In the genomic region with DNA sequence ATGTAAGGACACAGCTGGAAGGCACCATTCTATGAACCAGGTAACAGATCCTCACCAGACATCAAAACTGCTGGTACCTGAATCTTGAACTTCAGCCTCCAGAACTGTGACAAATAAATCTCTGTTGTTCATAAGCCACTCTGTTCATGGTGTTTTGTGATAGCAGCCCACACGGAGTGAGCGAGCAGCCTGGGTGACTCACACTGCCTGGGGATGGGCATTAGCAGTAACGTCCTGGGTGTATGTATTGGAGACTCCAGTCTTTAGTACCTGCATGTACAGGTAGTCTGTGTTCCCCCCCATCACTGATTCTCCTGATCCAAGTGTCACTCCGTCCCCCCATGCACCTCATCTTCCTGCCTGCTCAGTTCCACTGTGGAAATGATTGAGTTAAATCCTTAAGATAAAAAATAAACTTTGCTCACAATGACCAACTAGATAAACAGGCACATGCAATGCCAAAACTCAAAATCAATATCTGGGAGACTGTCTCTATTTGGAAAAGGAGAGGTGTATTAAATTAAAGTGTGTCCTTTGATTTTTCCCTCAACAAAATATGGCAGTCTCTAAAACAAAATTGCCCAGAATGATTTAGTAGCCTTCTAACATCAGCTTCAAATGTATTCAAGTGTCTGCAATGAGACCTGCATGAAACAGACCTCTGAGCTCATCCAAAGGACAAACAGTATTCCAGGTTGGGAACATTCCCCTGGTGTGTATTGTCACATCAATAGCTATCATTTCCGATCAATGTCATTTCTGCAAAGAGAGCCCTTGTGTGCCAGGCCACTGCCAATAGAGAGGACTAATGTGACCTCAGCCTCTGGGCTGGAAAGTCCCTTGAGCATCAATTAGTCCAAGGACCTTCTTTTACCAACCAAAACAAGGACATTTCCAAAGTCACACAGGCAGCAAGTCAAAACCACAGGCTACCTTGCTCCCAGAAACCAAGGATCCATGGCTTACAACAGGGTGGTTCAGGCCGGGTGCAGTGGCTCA, we compare ENCODE assay signal across 33 cellular contexts. TPM values are rescaled to one million over a fixed set of nuclear protein-coding genes. Genes with fewer than 3 reads are reported as not detected.
DNase-seq lines count a peak whose midpoint lies in the region; ATAC-seq, FAIRE-seq and TF ChIP-seq lines count a peak whose summit lies in the region.
"Had no signal": no experiment of that assay in that cellular context is flagged by ENCODE, and none has a peak within 500 bp of the region (broad histone marks: within the 10 kb centered on the region; RNA-seq: fewer than 3 reads in every experiment).

No MANE protein-coding gene starts in this region.

- ATAC-seq in IMR-90 (ENCODE audit: low read depth) (peak; percentile 73), GM19035 (IDR thresholded peaks at IDR 0.05; ENCODE audit: unreplicated experiment) (no peak), T-helper 17 cell (no peak)
- ATAC-seq: activated CD4-positive, alpha-beta T cell treated with anti-CD3 and anti-CD28 coated beads for 36 hours; activated CD8-positive, alpha-beta T cell treated with anti-CD3 and anti-CD28 coated beads for 36 hours; activated T-helper 17 cell treated with anti-CD3 and anti-CD28 coated beads, Interleukin-2, amount 50 U/mL, for 72 hours; heart right ventricle; natural killer cell treated with Interleukin-12 subunit alpha and Interleukin-12 subunit beta and Interleukin-15 and Interleukin-18, amount 100 ng/mL, for 72 hours; PC-3; psoas muscle had no signal

- H3K23ac ChIP-seq in IMR-90 (ENCODE audit: low read depth, low read length): no peak overlapping the region

- CTCF ChIA-PET in IMR-90 (lab: Yijun Ruan, JAX): no interaction called here

- POLR2A ChIA-PET in IMR-90 (lab: Charles Lee; ENCODE audit: unreplicated experiment): no interaction called here

- peak overlapping the region; percentile 23; the same call in 1 of the 2 replicates for H2BK120ac ChIP-seq in IMR-90 (ENCODE audit: low read depth, low read length)

- no peak for TF ChIP-seq CTCF in IMR-90 (conservative IDR thresholded peaks at IDR 0.05; ENCODE audit: low read depth, low read length)
- TF ChIP-seq CTCF in fibroblast of villous mesenchyme (IDR thresholded peaks at IDR 0.05; ENCODE audit: insufficient read depth, low read depth, low read length): no peak

- no peak overlapping the region for H2AK9ac ChIP-seq in IMR-90 (replicated peaks; ENCODE audit: low read depth, low read length, poor library complexity)

- DNase-seq in IMR-90 (peak; percentile 65), amniotic epithelial cell (ENCODE audit: low read depth) (peak; percentile 54), fibroblast of villous mesenchyme (ENCODE audit: low read depth) (peak; percentile 21), urothelium cell line (ENCODE audit: low spot score) (peak; percentile 18), NCI-H524 (lab: John Stamatoyannopoulos, UW) (no peak), T-helper 17 cell (no peak)
- DNase-seq: activated CD4-positive, alpha-beta T cell treated with anti-CD3 and anti-CD28 coated beads for 36 hours; activated CD8-positive, alpha-beta memory T cell treated with anti-CD3 and anti-CD28 coated beads, Interleukin-2, amount 50 U/mL, for 48 hours; activated CD8-positive, alpha-beta T cell treated with anti-CD3 and anti-CD28 coated beads for 36 hours; activated naive CD4-positive, alpha-beta T cell treated with anti-CD3 and anti-CD28 coated beads, Interleukin-2, amount 10 ng/mL, durations not matched to agents 7 days and 5 days; amniotic stem cell; C1 segment of cervical spinal cord; GDM1; GOT3; heart right ventricle; NCI-H1092; NCI-H1694; NCI-H2171; NCI-H524 treated with DMSO at 0.1 percent for 48 hours; NK-92 treated with Interleukin-12 subunit alpha and Interleukin-12 subunit beta, amount 100 ng/mL, for 24 hours; occipital lobe; PC-3; psoas muscle; SHP77; sigmoid colon; stimulated activated CD4-positive, alpha-beta T cell treated with anti-CD3 and anti-CD28 coated beads, Interleukin-12 subunit alpha, Interleukin-12 subunit beta, amount 100 ng/mL, for 4 hours; stimulated activated CD4-positive, alpha-beta T cell treated with anti-CD3 and anti-CD28 coated beads, Interleukin-2, amount 100 ng/mL, for 48 hours had no signal

- H3K4me1 ChIP-seq in IMR-90 (ENCODE audit: control insufficient read depth, insufficient read depth, low read length): peaks cover 2% of the 10 kb centered on the region
- H3K4me1 ChIP-seq: heart right ventricle, psoas muscle, tibial nerve had no signal

- H3K27me3 ChIP-seq in IMR-90 (ENCODE audit: control insufficient read depth, insufficient read depth, low read length): no peaks in the 10 kb centered on the region
- H3K27me3 ChIP-seq: heart right ventricle, sigmoid colon, tibial nerve had no signal

- no peak overlapping the region for H2BK5ac ChIP-seq in IMR-90 (ENCODE audit: low read depth, low read length, poor library complexity, severe bottlenecking)

- intact Hi-C loops in IMR-90 (cut with micrococcal nuclease): no loop called here

- peak overlapping the region; percentile 41; the same call in 1 of the 2 replicates for H4K91ac ChIP-seq in IMR-90 (ENCODE audit: insufficient read depth, low read depth, low read length)

- no peak overlapping the region for H3K9ac ChIP-seq in IMR-90 (ENCODE audit: low read depth, low read length)

- in situ Hi-C loops in IMR-90 (cut with MboI; ENCODE audit: low sequenced_read_pairs): no loop called here

- no peak for FAIRE-seq in urothelium cell line (lab: Jason Lieb, UNC)
- FAIRE-seq: frontal cortex had no signal

- no peaks in the 10 kb centered on the region for H4K20me1 ChIP-seq in IMR-90 (ENCODE audit: insufficient read depth, low read length)

- H3K4me3 Mint-ChIP-seq in T-helper 17 cell: no peak overlapping the region
- H3K4me3 Mint-ChIP-seq: activated CD4-positive, alpha-beta T cell treated with anti-CD3 and anti-CD28 coated beads for 36 hours; activated CD8-positive, alpha-beta T cell treated with anti-CD3 and anti-CD28 coated beads for 36 hours; activated naive CD4-positive, alpha-beta T cell treated with anti-CD3 and anti-CD28 coated beads, Interleukin-2, amount 10 ng/mL, durations not matched to agents 7 days and 5 days; activated T-helper 17 cell treated with anti-CD3 and anti-CD28 coated beads, Interleukin-2, amount 50 U/mL, for 72 hours; natural killer cell treated with Interleukin-12 subunit alpha and Interleukin-12 subunit beta and Interleukin-15 and Interleukin-18, amount 100 ng/mL, for 72 hours had no signal

- no CpG with 5 or more reads among the region's 6 CpGs for WGBS in IMR-90 (ENCODE audit: extremely low coverage in 2 of 2, insufficient read length in 1 of 2), 2 experiments

- H3K9me3 ChIP-seq in IMR-90 (ENCODE audit: control insufficient read depth, insufficient read depth, low read length) (no peaks in the 10 kb centered on the region), T-helper 17 cell (ENCODE audit: control insufficient read depth, low read length, poor library complexity, severe bottlenecking) (no peaks in the 10 kb centered on the region)
- H3K9me3 ChIP-seq: heart right ventricle, psoas muscle, sigmoid colon, tibial nerve had no signal

- H4K8ac ChIP-seq in IMR-90 (ENCODE audit: low read depth in 2 of 2, low read length in 2 of 2): no peak overlapping the region

- peak overlapping the region; percentile 27; the same call in 1 of the 2 replicates for H2BK20ac ChIP-seq in IMR-90 (ENCODE audit: low read depth, low read length)

- H3K79me1 ChIP-seq in IMR-90 (ENCODE audit: low read depth in 1 of 2, low read length in 2 of 2): no peaks in the 10 kb centered on the region

- peaks cover 2% of the 10 kb centered on the region for H3K4me1 Mint-ChIP-seq in T-helper 17 cell
- H3K4me1 Mint-ChIP-seq: activated CD4-positive, alpha-beta T cell treated with anti-CD3 and anti-CD28 coated beads for 36 hours; activated naive CD4-positive, alpha-beta T cell treated with anti-CD3 and anti-CD28 coated beads, Interleukin-2, amount 10 ng/mL, durations not matched to agents 7 days and 5 days; activated T-helper 17 cell treated with anti-CD3 and anti-CD28 coated beads, Interleukin-2, amount 50 U/mL, for 72 hours had no signal

- H2AFZ ChIP-seq in IMR-90 (replicated peaks; ENCODE audit: low read length, poor library complexity): peak overlapping the region; percentile 66

- 0 out of 2 replicates have a peak overlapping the region, but pooled peaks have one; percentile 15 for H3K4ac ChIP-seq in IMR-90 (ENCODE audit: low read depth, low read length)

- no TSS peak for BruUV-seq in IMR-90 (replicated peaks; lab: Mats Ljungman, UMichigan)

- H3K56ac ChIP-seq in IMR-90 (ENCODE audit: extremely low read depth, insufficient read depth, low read length): no peak overlapping the region

- 0 out of 2 replicates have a peak overlapping the region, but pooled peaks have one; percentile 22 for H3K14ac ChIP-seq in IMR-90 (replicated peaks; ENCODE audit: low read depth, low read length)

- dilution Hi-C loops in IMR-90 (cut with HindIII; ENCODE audit: low sequenced_read_pairs, unreplicated experiment): no loop called here

- no peak overlapping the region for H3K27ac Mint-ChIP-seq in T-helper 17 cell
- H3K27ac Mint-ChIP-seq: activated CD4-positive, alpha-beta T cell treated with anti-CD3 and anti-CD28 coated beads for 36 hours; activated CD8-positive, alpha-beta T cell treated with anti-CD3 and anti-CD28 coated beads for 36 hours; activated naive CD4-positive, alpha-beta T cell treated with anti-CD3 and anti-CD28 coated beads, Interleukin-2, amount 10 ng/mL, durations not matched to agents 7 days and 5 days; activated T-helper 17 cell treated with anti-CD3 and anti-CD28 coated beads, Interleukin-2, amount 50 U/mL, for 72 hours; natural killer cell treated with Interleukin-12 subunit alpha and Interleukin-12 subunit beta and Interleukin-15 and Interleukin-18, amount 100 ng/mL, for 72 hours had no signal

- H3K36me3 ChIP-seq in IMR-90 (ENCODE audit: control insufficient read depth, insufficient read depth, low read length): no peaks in the 10 kb centered on the region
- H3K36me3 ChIP-seq: heart right ventricle, sigmoid colon, tibial nerve had no signal

- H4K5ac ChIP-seq in IMR-90 (ENCODE audit: low read depth, low read length): no peak overlapping the region

- H3K9me1 ChIP-seq in IMR-90 (ENCODE audit: insufficient read depth, low read length): peaks cover 3% of the 10 kb centered on the region

- peak overlapping the region; percentile 32; the same call in 1 of the 2 replicates for H2AK5ac ChIP-seq in IMR-90 (ENCODE audit: low read depth, low read length)

- no peak overlapping the region for H3K27ac ChIP-seq in IMR-90 (ENCODE audit: insufficient read depth, low read length)
- H3K27ac ChIP-seq: heart right ventricle, psoas muscle, sigmoid colon, tibial nerve, VCaP had no signal

- peak overlapping the region; percentile 34; the same call in 1 of the 2 replicates for H3K18ac ChIP-seq in IMR-90 (ENCODE audit: low read depth, low read length)

- H3K4me2 ChIP-seq in IMR-90 (ENCODE audit: low read depth, low read length): no peak overlapping the region

- peaks cover 53% of the 10 kb centered on the region for H3K27me3 Mint-ChIP-seq in T-helper 17 cell

- TF ChIP-seq POLR2A in IMR-90 (IDR thresholded peaks at IDR 0.05; ENCODE audit: low read depth, low read length): no peak

- H3K36me3 Mint-ChIP-seq in T-helper 17 cell (ENCODE audit: low read depth): no peaks in the 10 kb centered on the region
- H3K36me3 Mint-ChIP-seq: activated naive CD4-positive, alpha-beta T cell treated with anti-CD3 and anti-CD28 coated beads, Interleukin-2, amount 10 ng/mL, durations not matched to agents 7 days and 5 days; natural killer cell treated with Interleukin-12 subunit alpha and Interleukin-12 subunit beta and Interleukin-15 and Interleukin-18, amount 100 ng/mL, for 72 hours had no signal

- no peak for TF ChIP-seq RAD21 in IMR-90 (IDR thresholded peaks at IDR 0.05; ENCODE audit: low read length)

- H3K4me3 ChIP-seq in IMR-90 (ENCODE audit: insufficient read depth, low read depth, low read length): no peak overlapping the region
- no peak overlapping the region for H3K4me3 ChIP-seq in fibroblast of villous mesenchyme (ENCODE audit: low read depth, low read length)
- H3K4me3 ChIP-seq: heart right ventricle, psoas muscle, sigmoid colon, tibial nerve had no signal

- peak overlapping the region; percentile 55; the same call in 1 of the 3 replicates for H2BK15ac ChIP-seq in IMR-90 (ENCODE audit: low read depth, low read length)

RNA-seq across cellular contexts. Expression of gene VAT1L, which starts 12.2 kb away (rescaled TPM):
- total RNA-seq in IMR-90 (2012; rRNA removed) (18.1 and 18.5 TPM in 2 replicates), fibroblast of villous mesenchyme (37.6 and 59.3 TPM in 2 replicates), T-helper 17 cell (not detected)
- 14.1 and 15.4 TPM in 2 replicates for polyA plus RNA-seq in IMR-90 (2012; rRNA removed)
- polyA plus RNA-seq in IMR-90 (2012; cell fraction: cytosol; rRNA removed): 7.3 TPM in 2 replicates
- 2.4 and 9.5 TPM in 2 replicates for polyA plus RNA-seq in IMR-90 (2012; cell fraction: nucleus; rRNA removed; ENCODE audit: low replicate concordance)
- total RNA-seq: activated CD8-positive, alpha-beta T cell treated with anti-CD3 and anti-CD28 coated beads for 36 hours; activated T-helper 17 cell treated with anti-CD3 and anti-CD28 coated beads, Interleukin-2, amount 50 U/mL, for 72 hours had no signal

RNA-seq across cellular contexts. Expression of gene NUDT7, which starts 53.9 kb away (rescaled TPM):
- 3.9 and 4.3 TPM in 2 replicates for total RNA-seq in IMR-90 (2012; rRNA removed)
- 4.2 and 6.2 TPM in 2 replicates for polyA plus RNA-seq in IMR-90 (2012; rRNA removed)
- 2.2 and 3.7 TPM in 2 replicates for polyA plus RNA-seq in IMR-90 (2012; cell fraction: cytosol; rRNA removed)
- 2.4 and 5.8 TPM in 2 replicates for polyA plus RNA-seq in IMR-90 (2012; cell fraction: nucleus; rRNA removed; ENCODE audit: low replicate concordance)
- total RNA-seq in fibroblast of villous mesenchyme: 6.0 and 6.4 TPM in 2 replicates
- total RNA-seq in T-helper 17 cell: 1 to 10 TPM; 3.5 to 4.0 TPM
- total RNA-seq: PC-3 had no signal

Comparison
In these comparisons a context has a peak if more than half of its experiments do, and no peak if none do; other contexts are left out.
1. DNase-seq: peak in IMR-90 (single experiment), amniotic epithelial cell (single experiment), fibroblast of villous mesenchyme (single experiment) and urothelium cell line (single experiment); none in NCI-H524 (0 of 2) and T-helper 17 cell (0 of 3).
2. RNA of gene VAT1L, which starts 12.2 kb away (total RNA-seq): 37.6 to 59.3 TPM in fibroblast of villous mesenchyme and 18.1 to 18.5 TPM in IMR-90; not detected in T-helper 17 cell; every median in the first group is over 10 times any median in the second.